8 cellular contexts compared by ENCODE assay signal in genomic region chr17:68205251-68205807, GRCh38. TPM values are rescaled to one million over a fixed set of nuclear protein-coding genes. Genes with fewer than 3 reads are reported as not detected.
DNase-seq lines count a peak whose midpoint lies in the region; TF ChIP-seq lines count a peak whose summit lies in the region.

No MANE protein-coding gene starts in this region.

- no peaks in the 10 kb centered on the region; the same call in 1 of the 2 replicates for H3K36me3 ChIP-seq in GM23248 (ENCODE audit: low read depth)
- H3K36me3 ChIP-seq in Karpas-422 (ENCODE audit: insufficient read depth, low read length) = peaks cover 14% of the 10 kb centered on the region
- H3K36me3 ChIP-seq in neutrophil = no peaks in the 10 kb centered on the region

- H3K9me2 ChIP-seq in GM23248 (ENCODE audit: insufficient read depth) (no peaks in the 10 kb centered on the region), Karpas-422 (replicated peaks; ENCODE audit: insufficient read depth, low read length) (no peaks in the 10 kb centered on the region)

- H3K9ac ChIP-seq in GM23248 (peak overlapping the region; percentile 72), Karpas-422 (ENCODE audit: low read length) (peak overlapping the region; percentile 100)

- H3K79me2 ChIP-seq in GM23248 (ENCODE audit: insufficient read depth) = no peaks in the 10 kb centered on the region
- peaks cover 37% of the 10 kb centered on the region for H3K79me2 ChIP-seq in Karpas-422 (ENCODE audit: low read length)

- WGBS in GM23248 (ENCODE audit: low coverage in 1 of 2, low lambda C conversion rate in 2 of 2, missing lambda C conversion rate in 2 of 2), 2 experiments = 1% methylated on average over 44 to 71 of the region's 71 CpGs

- H3F3A ChIP-seq in GM23248 (ENCODE audit: insufficient read depth) = peaks cover 6% of the 10 kb centered on the region; the same call in 1 of the 2 replicates

- H3K27me3 ChIP-seq in GM23248 (replicated peaks; ENCODE audit: insufficient read depth) (peaks cover 3% of the 10 kb centered on the region), Karpas-422 (ENCODE audit: low read length) (no peaks in the 10 kb centered on the region), neutrophil (peaks cover 83% of the 10 kb centered on the region)

- H2AFZ ChIP-seq in GM23248 = peak overlapping the region; percentile 91
- 0 out of 2 replicates have a peak overlapping the region, but pooled peaks have one; percentile 75 for H2AFZ ChIP-seq in Karpas-422 (ENCODE audit: low read length)

- in situ Hi-C loops in GM23248 (cut with MboI) = no loop called here

- H3K4me1 ChIP-seq in GM23248 (ENCODE audit: insufficient read depth) = peaks cover 4% of the 10 kb centered on the region
- H3K4me1 ChIP-seq in Karpas-422 (ENCODE audit: low read length) = peaks cover 32% of the 10 kb centered on the region
- peaks cover 20 to 23% of the 10 kb centered on the region in 2 experiments for H3K4me1 ChIP-seq in neutrophil (ENCODE audit: control insufficient read depth in 1 of 2, insufficient read depth in 1 of 2, low read depth in 1 of 2, low read length in 1 of 2)

- TF ChIP-seq CTCF in RWPE1 (conservative IDR thresholded peaks at IDR 0.05; ENCODE audit: low read depth) = peak; percentile 95
- TF ChIP-seq CTCF in neutrophil (IDR thresholded peaks at IDR 0.05) = peak; percentile 97

- DNase-seq in ELR (ENCODE audit: low read depth) (peak; percentile 94), GM23248 (peak; percentile 94), Karpas-422 (peak; percentile 98), RWPE1 (ENCODE audit: low spot score) (peak; percentile 68), activated gamma-delta T cell (lab: John Stamatoyannopoulos, UW) (peak; percentile 83), foreskin melanocyte (peak; percentile 81), superior temporal gyrus (ENCODE audit: extremely low spot score) (peak; percentile 96)

- no peaks in the 10 kb centered on the region for H3K9me3 ChIP-seq in GM23248 (ENCODE audit: low read depth)
- H3K9me3 ChIP-seq in Karpas-422 (ENCODE audit: low read length) = no peaks in the 10 kb centered on the region
- H3K9me3 ChIP-seq in neutrophil = no peaks in the 10 kb centered on the region

- POLR2A ChIA-PET in RWPE1 (lab: Yijun Ruan, JAX; ENCODE audit: low non-redundant PET) = no interaction called here

- H3K4me3 ChIP-seq in GM23248 (peak overlapping the region; percentile 74), Karpas-422 (ENCODE audit: low read length) (peak overlapping the region; percentile 73), neutrophil (ENCODE audit: low read depth in 1 of 2, low read length in 1 of 2) (peak overlapping the region; percentile 73 to 75)

- H4K20me1 ChIP-seq in GM23248 (ENCODE audit: insufficient read depth) = no peaks in the 10 kb centered on the region
- no peaks in the 10 kb centered on the region for H4K20me1 ChIP-seq in Karpas-422 (ENCODE audit: insufficient read depth, low read depth, low read length)

- H3K4me2 ChIP-seq in GM23248 (ENCODE audit: unreplicated experiment) = peak overlapping the region; percentile 94
- H3K4me2 ChIP-seq in Karpas-422 (ENCODE audit: low read depth, low read length, poor library complexity, severe bottlenecking) = peak overlapping the region; percentile 80

- CTCF ChIA-PET in RWPE1 (lab: Yijun Ruan, JAX) = interaction anchor here (0.5 to 2.7 kb wide), 8 partner anchors 8 to 297 kb away, joined by 3 to 13 read pairs (median 3); no protein-coding TSS in a partner anchor

- H3K27ac ChIP-seq in GM23248 (no peak overlapping the region), Karpas-422 (ENCODE audit: low read length) (peak overlapping the region; percentile 94), RWPE1 (peak overlapping the region; percentile 70), neutrophil (peak overlapping the region; percentile 69)

RNA-seq across cellular contexts. Expression of gene AMZ2, which starts 42.5 kb away (rescaled TPM):
- total RNA-seq in GM23248 (2014; rRNA removed; shearing (Covaris generic)) = 81.6 and 96.7 TPM in 2 replicates
- polyA plus RNA-seq in GM23248 (2016; fragmentation: Nextera tagmentation; extraction: Ambion mirVana) = 117 and 120 TPM in 2 replicates
- total RNA-seq in Karpas-422 (2014; rRNA removed; shearing (Covaris generic); ENCODE audit: low replicate concordance) = 66.7 and 136 TPM in 2 replicates
